16 cellular contexts compared by ENCODE assay signal in genomic region chr12:3601466-3602150, GRCh38.
A peak's percentile ranks its signal among the peaks of the same experiment; 100 is the strongest.
DNase-seq lines count a peak whose midpoint lies in the region; ATAC-seq and TF ChIP-seq lines count a peak whose summit lies in the region.
"Had no signal": no experiment of that assay in that cellular context is flagged by ENCODE, and none has a peak within 500 bp of the region (broad histone marks: within the 10 kb centered on the region; RNA-seq: fewer than 3 reads in every experiment).

No MANE protein-coding gene starts in this region.

- DNase-seq in NCI-H82 (lab: John Stamatoyannopoulos, UW) = peak; percentile 72
- DNase-seq in NCI-H82 treated with DMSO at 0.1 percent for 48 hours (lab: John Stamatoyannopoulos, UW; ENCODE audit: unreplicated experiment) = no peak
- peak; percentile 29 for DNase-seq in NCI-H69 (lab: John Stamatoyannopoulos, UW)
- DNase-seq in chondrocyte (ENCODE audit: low spot score) = peak; percentile 18
- DNase-seq in spleen = peak; percentile 54
- DNase-seq in iPS-NIHi7 (ENCODE audit: extremely low spot score) = no peak
- DNase-seq in CD4-positive, alpha-beta T cell = no peak
- DNase-seq: CD8-positive, alpha-beta memory T cell; DMS53; GF-D8; HCEC 1CT; HFFc6 had no signal

- no peak for ATAC-seq in GM19035 (IDR thresholded peaks at IDR 0.05; ENCODE audit: unreplicated experiment)
- no peak for ATAC-seq in CD4-positive, alpha-beta T cell (ENCODE audit: poor library complexity)
- ATAC-seq: A549, HepG2 had no signal

- no peak for TF ChIP-seq POLR2A in spleen (IDR thresholded peaks at IDR 0.05)

- peaks cover 45% of the 10 kb centered on the region for H3K27me3 Mint-ChIP-seq in chondrocyte (ENCODE audit: low read depth)
- H3K27me3 Mint-ChIP-seq in CD4-positive, alpha-beta T cell = no peaks in the 10 kb centered on the region

- H3K4me3 ChIP-seq in spleen = no peak overlapping the region
- H3K4me3 ChIP-seq: A549 had no signal

- no peak overlapping the region for H3K27ac Mint-ChIP-seq in chondrocyte (ENCODE audit: unreplicated experiment)
- H3K27ac Mint-ChIP-seq in CD4-positive, alpha-beta T cell = no peak overlapping the region
- H3K27ac Mint-ChIP-seq: CD14-positive monocyte, HFFc6 had no signal

- no peaks in the 10 kb centered on the region for H3K36me3 Mint-ChIP-seq in chondrocyte (ENCODE audit: low read depth)
- no peaks in the 10 kb centered on the region for H3K36me3 Mint-ChIP-seq in CD4-positive, alpha-beta T cell (ENCODE audit: low read depth)
- H3K36me3 Mint-ChIP-seq: CD14-positive monocyte; CD8-positive, alpha-beta memory T cell had no signal

- H3K36me3 ChIP-seq in spleen = no peaks in the 10 kb centered on the region

- CTCF ChIA-PET in CD4-positive, alpha-beta T cell (lab: Charles Lee) = no interaction called here

- H3K9me3 ChIP-seq in spleen = no peaks in the 10 kb centered on the region
- no peaks in the 10 kb centered on the region for H3K9me3 ChIP-seq in CD4-positive, alpha-beta T cell (ENCODE audit: control insufficient read depth, low read length)
- H3K9me3 ChIP-seq: A549 had no signal

- 82 to 88% (median 84%) methylated on average over 21 to 23 of the region's 23 CpGs for WGBS in spleen, 5 donors

- H3K9me3 Mint-ChIP-seq in chondrocyte (ENCODE audit: low read depth) = no peaks in the 10 kb centered on the region
- no peaks in the 10 kb centered on the region for H3K9me3 Mint-ChIP-seq in CD4-positive, alpha-beta T cell
- H3K9me3 Mint-ChIP-seq: CD14-positive monocyte; CD8-positive, alpha-beta memory T cell; HFFc6 had no signal

- H3K4me3 Mint-ChIP-seq in chondrocyte (ENCODE audit: unreplicated experiment) = no peak overlapping the region
- H3K4me3 Mint-ChIP-seq in CD4-positive, alpha-beta T cell = no peak overlapping the region
- H3K4me3 Mint-ChIP-seq: CD14-positive monocyte; CD8-positive, alpha-beta memory T cell; HFFc6 had no signal

- TF ChIP-seq CTCF in chondrocyte (IDR thresholded peaks at IDR 0.05) (no peak), spleen (IDR thresholded peaks at IDR 0.05 in 8 of 11, conservative IDR thresholded peaks at IDR 0.05 in 3 of 11) (no peak)
- no peak for TF ChIP-seq CTCF in CD4-positive, alpha-beta T cell (IDR thresholded peaks at IDR 0.05)

- intact Hi-C loops in spleen (cut with DNase I; ENCODE audit: low total_unique reads) = no loop called here
- intact Hi-C loops in CD4-positive, alpha-beta T cell (cut with DNase I, micrococcal nuclease) = no loop called here

- H3K4me1 Mint-ChIP-seq in chondrocyte (ENCODE audit: low read depth) = peaks cover 4% of the 10 kb centered on the region
- H3K4me1 Mint-ChIP-seq in CD4-positive, alpha-beta T cell (ENCODE audit: low read depth) = no peaks in the 10 kb centered on the region

- H3K27me3 ChIP-seq in spleen (replicated peaks in 1 of 7) = peaks cover 0 to 6% (median 0%) of the 10 kb centered on the region in 7 donors
- no peaks in the 10 kb centered on the region for H3K27me3 ChIP-seq in CD4-positive, alpha-beta T cell (ENCODE audit: control insufficient read depth, insufficient read depth, low read length)

- peaks cover 0 to 16% (median 11%) of the 10 kb centered on the region in 6 donors for H3K4me1 ChIP-seq in spleen
- H3K4me1 ChIP-seq: A549 had no signal

- H3K27ac ChIP-seq in spleen = no peak overlapping the region
- no peak overlapping the region for H3K27ac ChIP-seq in CD4-positive, alpha-beta T cell (ENCODE audit: low read depth, low read length)
- H3K27ac ChIP-seq: A549 had no signal

- POLR2A ChIA-PET in CD4-positive, alpha-beta T cell (lab: Charles Lee) = no interaction called here

Comparison
In these comparisons a context has a peak if more than half of its experiments do, and no peak if none do; other contexts are left out.
1. DNase-seq: peak in NCI-H82 (single experiment), NCI-H69 (single experiment), chondrocyte (single experiment) and spleen (single experiment); none in NCI-H82 treated with DMSO at 0.1 percent for 48 hours (single experiment), iPS-NIHi7 (single experiment) and CD4-positive, alpha-beta T cell (0 of 10).